Comparison of ENCODE assay signal across 26 cellular contexts in the genomic region with DNA sequence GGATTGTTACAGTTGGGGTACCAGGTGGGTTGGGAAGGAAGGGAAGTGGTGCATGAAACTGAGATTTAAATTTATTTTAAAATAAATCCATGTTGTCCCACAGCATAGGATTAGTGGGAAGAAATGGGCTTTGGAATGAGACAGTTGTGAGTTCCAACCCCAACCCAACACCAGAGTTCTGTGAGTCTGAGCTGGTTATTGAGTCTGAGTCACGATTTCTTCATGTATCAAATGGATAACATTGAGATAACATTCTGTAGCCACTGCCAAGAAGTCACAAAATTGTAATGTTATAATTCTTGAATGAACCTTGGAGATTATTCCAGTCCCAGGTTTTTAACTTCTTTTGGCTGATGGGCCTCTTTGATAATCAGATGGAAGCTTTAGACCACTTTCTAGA. TPM values are rescaled to one million over a fixed set of nuclear protein-coding genes. Genes with fewer than 3 reads are reported as not detected.
DNase-seq lines count a peak whose midpoint lies in the region; ATAC-seq, FAIRE-seq and TF ChIP-seq lines count a peak whose summit lies in the region.
"Had no signal": no experiment of that assay in that cellular context is flagged by ENCODE, and none has a peak within 500 bp of the region (broad histone marks: within the 10 kb centered on the region; RNA-seq: fewer than 3 reads in every experiment).

No MANE protein-coding gene starts in this region.

- H4K91ac ChIP-seq in H9 (ENCODE audit: insufficient read length, low read depth, low read length): no peak overlapping the region

- no peaks in the 10 kb centered on the region for H3K27me3 Mint-ChIP-seq in astrocyte (ENCODE audit: low read depth, unreplicated experiment)
- H3K27me3 Mint-ChIP-seq in MCF 10A (ENCODE audit: insufficient read depth, unreplicated experiment): no peaks in the 10 kb centered on the region
- H3K27me3 Mint-ChIP-seq in H9 (ENCODE audit: low read depth): no peaks in the 10 kb centered on the region
- H3K27me3 Mint-ChIP-seq: CD4-positive, alpha-beta T cell had no signal

- BruUV-seq in MCF 10A (replicated peaks; lab: Mats Ljungman, UMichigan): no TSS peak

- no peak overlapping the region for H3K56ac ChIP-seq in H9 (ENCODE audit: insufficient read length, low read depth, low read length)

- TF ChIP-seq CTCF in astrocyte (IDR thresholded peaks at IDR 0.05; ENCODE audit: insufficient read depth, low read depth, low read length): no peak
- no peak for TF ChIP-seq CTCF in fibroblast of lung (conservative IDR thresholded peaks at IDR 0.05 in 1 of 2, IDR thresholded peaks at IDR 0.05 in 1 of 2; ENCODE audit: low read depth in 1 of 2, low read length in 2 of 2)
- no peak for TF ChIP-seq CTCF in pancreas (IDR thresholded peaks at IDR 0.05)
- TF ChIP-seq CTCF in MCF 10A (IDR thresholded peaks at IDR 0.05; ENCODE audit: unreplicated experiment): no peak
- TF ChIP-seq CTCF in H9 (conservative IDR thresholded peaks at IDR 0.05): no peak

- CTCF ChIA-PET in MCF 10A (lab: Yijun Ruan, JAX): interaction anchor here (0.7 to 1.5 kb wide), 2 partner anchors 15 to 19 kb away, joined by 4 to 5 read pairs; no protein-coding TSS in a partner anchor

- H3K27ac ChIP-seq in astrocyte (ENCODE audit: low read depth, low read length): no peak overlapping the region
- H3K27ac ChIP-seq in fibroblast of lung (ENCODE audit: insufficient read depth, low read length): no peak overlapping the region
- H3K27ac ChIP-seq in pancreas: no peak overlapping the region
- no peak overlapping the region for H3K27ac ChIP-seq in H9 (ENCODE audit: insufficient read length, low read depth, low read length)
- H3K27ac ChIP-seq: BLaER1 treated with 17β-estradiol and CSF1 and Interleukin-3, amounts not matched to agents 10 nM and 100 nM had no signal

- H3K27me3 ChIP-seq in astrocyte (ENCODE audit: insufficient read depth, low read length) (no peaks in the 10 kb centered on the region), fibroblast of lung (ENCODE audit: control insufficient read depth, insufficient read depth, low read length) (no peaks in the 10 kb centered on the region), pancreas (no peaks in the 10 kb centered on the region), H9 (ENCODE audit: insufficient read depth, low read length) (no peaks in the 10 kb centered on the region)
- H3K27me3 ChIP-seq: BLaER1 treated with 17β-estradiol and CSF1 and Interleukin-3, amounts not matched to agents 10 nM and 100 nM had no signal

- H2BK20ac ChIP-seq in H9 (ENCODE audit: low read depth, low read length, poor library complexity, severe bottlenecking): no peak overlapping the region

- no peaks in the 10 kb centered on the region for H3K23me2 ChIP-seq in H9 (ENCODE audit: insufficient read length, low read depth, low read length, poor library complexity, severe bottlenecking)

- H3K9ac ChIP-seq in astrocyte (ENCODE audit: low read length): no peak overlapping the region
- no peak overlapping the region for H3K9ac ChIP-seq in fibroblast of lung (ENCODE audit: insufficient read depth, low read length)
- no peak overlapping the region for H3K9ac ChIP-seq in H9 (ENCODE audit: extremely low read depth, insufficient read length, low read length)
- H3K9ac ChIP-seq: BLaER1 treated with 17β-estradiol and CSF1 and Interleukin-3, amounts not matched to agents 10 nM and 100 nM; SK-N-SH had no signal

- H2AFZ ChIP-seq in astrocyte (ENCODE audit: low read depth, low read length) (no peak overlapping the region), fibroblast of lung (ENCODE audit: low read length) (no peak overlapping the region), H9 (ENCODE audit: low read length) (no peak overlapping the region)

- H3K4me2 ChIP-seq in astrocyte (ENCODE audit: low read length): no peak overlapping the region
- H3K4me2 ChIP-seq in fibroblast of lung (ENCODE audit: extremely low read depth, insufficient read depth, low read length): no peak overlapping the region
- H3K4me2 ChIP-seq in H9 (ENCODE audit: insufficient read depth, insufficient read length, low read length): no peak overlapping the region
- H3K4me2 ChIP-seq: BLaER1 treated with 17β-estradiol and CSF1 and Interleukin-3, amounts not matched to agents 10 nM and 100 nM; SK-N-SH had no signal

- no peak overlapping the region for H3K23ac ChIP-seq in H9 (ENCODE audit: insufficient read length, low read depth, low read length)

- H3K36me3 ChIP-seq in astrocyte (ENCODE audit: insufficient read depth, low read length) (peaks cover 15% of the 10 kb centered on the region), fibroblast of lung (ENCODE audit: control insufficient read depth, insufficient read depth, low read length) (peaks cover 4% of the 10 kb centered on the region), pancreas (no peaks in the 10 kb centered on the region)

- ATAC-seq in pancreas: peak in 3 of 4 donors; percentile 41 to 68 (median 62)
- ATAC-seq: HepG2, K562 had no signal

- H2BK12ac ChIP-seq in H9 (ENCODE audit: insufficient read length, low read depth, low read length): no peak overlapping the region

- intact Hi-C loops in pancreas (cut with DNase I): no loop called here
- intact Hi-C loops in MCF 10A (cut with micrococcal nuclease): no loop called here

- WGBS in pancreas, 2 donors: 28 to 30% methylated on average over 1 of the region's 1 CpG
- WGBS in H9 (ENCODE audit: extremely low coverage, insufficient read length, low lambda C conversion rate): no CpG with 5 or more reads among the region's 1 CpG

- H3K4me3 Mint-ChIP-seq in astrocyte (ENCODE audit: unreplicated experiment) (no peak overlapping the region), MCF 10A (ENCODE audit: unreplicated experiment) (no peak overlapping the region), H9 (no peak overlapping the region)
- H3K4me3 Mint-ChIP-seq: CD4-positive, alpha-beta T cell had no signal

- H3K4me3 ChIP-seq in astrocyte (ENCODE audit: insufficient read depth, low read depth, low read length) (no peak overlapping the region), fibroblast of lung (replicated peaks in 1 of 4; ENCODE audit: control extremely low read depth in 1 of 4, insufficient read depth in 1 of 4, low read depth in 3 of 4, low read length in 4 of 4) (no peak overlapping the region), pancreas (no peak overlapping the region)
- H3K4me3 ChIP-seq: BLaER1 treated with 17β-estradiol and CSF1 and Interleukin-3, amounts not matched to agents 10 nM and 100 nM; K562 had no signal

- peaks cover 22% of the 10 kb centered on the region for H3K36me3 Mint-ChIP-seq in astrocyte (ENCODE audit: low read depth, unreplicated experiment)
- H3K36me3 Mint-ChIP-seq in MCF 10A (ENCODE audit: insufficient read depth, unreplicated experiment): peaks cover 36% of the 10 kb centered on the region
- H3K36me3 Mint-ChIP-seq in H9 (ENCODE audit: insufficient read depth in 1 of 3, low read depth in 3 of 3): peaks cover 4 to 27% (median 15%) of the 10 kb centered on the region in 3 experiments; a peak in 6 of 7 replicates

- H4K20me1 ChIP-seq in astrocyte (ENCODE audit: insufficient read depth, low read length) (no peaks in the 10 kb centered on the region), fibroblast of lung (ENCODE audit: control insufficient read depth, extremely low read depth, insufficient read depth, low read length) (no peaks in the 10 kb centered on the region), H9 (ENCODE audit: control insufficient read depth, insufficient read depth, insufficient read length) (no peaks in the 10 kb centered on the region)
- H4K20me1 ChIP-seq: BLaER1 treated with 17β-estradiol and CSF1 and Interleukin-3, amounts not matched to agents 10 nM and 100 nM had no signal

- no peak overlapping the region for H3K27ac Mint-ChIP-seq in astrocyte (ENCODE audit: unreplicated experiment)
- no peak overlapping the region for H3K27ac Mint-ChIP-seq in MCF 10A (ENCODE audit: low read depth, unreplicated experiment)
- H3K27ac Mint-ChIP-seq in H9: no peak overlapping the region
- H3K27ac Mint-ChIP-seq: CD4-positive, alpha-beta T cell had no signal

- H2BK15ac ChIP-seq in H9 (ENCODE audit: low read depth, low read length): no peak overlapping the region

- H3K79me1 ChIP-seq in H9 (ENCODE audit: insufficient read depth, low read depth, low read length, poor library complexity, severe bottlenecking): no peaks in the 10 kb centered on the region

- H4K8ac ChIP-seq in H9 (replicated peaks; ENCODE audit: insufficient read length, low read depth, low read length): no peak overlapping the region

- H3K79me2 ChIP-seq in astrocyte (ENCODE audit: insufficient read depth, low read length) (no peaks in the 10 kb centered on the region), fibroblast of lung (ENCODE audit: control insufficient read depth, insufficient read depth, low read length) (no peaks in the 10 kb centered on the region), H9 (ENCODE audit: insufficient read depth, low read length) (no peaks in the 10 kb centered on the region)

- no peak overlapping the region for H3K4ac ChIP-seq in H9 (ENCODE audit: low read depth, low read length)

- no peaks in the 10 kb centered on the region for H3K9me3 Mint-ChIP-seq in astrocyte (ENCODE audit: unreplicated experiment)
- H3K9me3 Mint-ChIP-seq in MCF 10A (ENCODE audit: unreplicated experiment): no peaks in the 10 kb centered on the region
- no peaks in the 10 kb centered on the region for H3K9me3 Mint-ChIP-seq in H9
- H3K9me3 Mint-ChIP-seq: CD4-positive, alpha-beta T cell had no signal

- no peak overlapping the region for H2BK120ac ChIP-seq in H9 (ENCODE audit: low read depth, low read length, poor library complexity, severe bottlenecking)

- H3K4me1 ChIP-seq in astrocyte (ENCODE audit: insufficient read depth, low read length): no peaks in the 10 kb centered on the region
- H3K4me1 ChIP-seq in fibroblast of lung (ENCODE audit: control insufficient read depth, extremely low read depth, insufficient read depth, low read length): no peaks in the 10 kb centered on the region
- H3K4me1 ChIP-seq in pancreas: peaks cover 17 to 19% (median 17%) of the 10 kb centered on the region in 3 donors
- H3K4me1 ChIP-seq in H9 (ENCODE audit: insufficient read depth, low read length): peaks cover 3% of the 10 kb centered on the region; the same call in 1 of the 2 replicates

- no peak overlapping the region for H3K18ac ChIP-seq in H9 (ENCODE audit: insufficient read length, low read depth, low read length)

- no peak overlapping the region for H2BK5ac ChIP-seq in H9 (ENCODE audit: insufficient read length, low read length)

- DNase-seq in NCI-H226 (peak; percentile 65), astrocyte (ENCODE audit: low read depth) (peak; percentile 57), fibroblast of lung (ENCODE audit: low read depth in 2 of 2) (peak; percentile 47 to 65), pancreas (no peak), frontal cortex (ENCODE audit: low spot score in 2 of 2) (no peak), MCF 10A (ENCODE audit: unreplicated experiment) (no peak), H9 (no peak)
- DNase-seq: AML-193; CD4-positive, alpha-beta T cell; Kasumi-1; NCI-H1105 treated with DMSO at 0.1 percent for 48 hours; NCI-H146; NCI-H1930; NCI-H2107; NCI-H446; NCI-H524 treated with DMSO at 0.1 percent for 48 hours; NCI-H774; SK-N-SH had no signal

- H3K9me3 ChIP-seq in astrocyte (ENCODE audit: insufficient read depth, low read depth, low read length) (no peaks in the 10 kb centered on the region), fibroblast of lung (ENCODE audit: control insufficient read depth, insufficient read depth, low read depth, low read length) (no peaks in the 10 kb centered on the region), pancreas (no peaks in the 10 kb centered on the region), H9 (ENCODE audit: control insufficient read depth, low read depth, low read length) (no peaks in the 10 kb centered on the region)
- H3K9me3 ChIP-seq: SK-N-SH had no signal

- FAIRE-seq in astrocyte (lab: Jason Lieb, UNC) (no peak), pancreas (lab: Jason Lieb, UNC) (no peak), frontal cortex (lab: Jason Lieb, UNC) (no peak)
- FAIRE-seq: A204.1, D721Med, H1, HepG2, K562 had no signal

- no peak overlapping the region for H2AK5ac ChIP-seq in H9 (ENCODE audit: insufficient read length, low read length)

- H4K5ac ChIP-seq in H9 (ENCODE audit: insufficient read length, low read depth, low read length): no peak overlapping the region

- no peak overlapping the region for H3K14ac ChIP-seq in H9 (ENCODE audit: insufficient read depth, low read length)

- H3K4me1 Mint-ChIP-seq in astrocyte (ENCODE audit: low read depth, unreplicated experiment): no peaks in the 10 kb centered on the region
- H3K4me1 Mint-ChIP-seq in MCF 10A (ENCODE audit: insufficient read depth, unreplicated experiment): peaks cover 11% of the 10 kb centered on the region
- H3K4me1 Mint-ChIP-seq in H9: peaks cover 17% of the 10 kb centered on the region in 2 experiments

- H3T11ph ChIP-seq in H9 (ENCODE audit: low read length): no peak overlapping the region

- POLR2A ChIA-PET in MCF 10A (lab: Yijun Ruan, JAX): interaction anchor here (0.6 to 1.9 kb wide), 2 partner anchors 32 to 258 kb away, joined by 3 to 4 read pairs; no protein-coding TSS in a partner anchor

RNA-seq across cellular contexts. Expression of a gene that starts 13.7 kb away (rescaled TPM):
- total RNA-seq in astrocyte (17.7 and 19.9 TPM in 2 replicates), fibroblast of lung (16.9 and 27.2 TPM in 2 replicates), pancreas (10 to 100 TPM; 15.3 to 25.6 (median 20.9) TPM), frontal cortex (30.2 TPM), MCF 10A (2022) (18.7 and 21.0 TPM in 2 replicates), H9 (2021) (19.3 and 22.0 TPM in 2 replicates)
- polyA plus RNA-seq in fibroblast of lung (13.2 and 17.9 TPM in 2 replicates), pancreas (10 to 100 TPM; 19.8 to 37.1 TPM)
- 12.6 and 16.2 TPM in 2 replicates for polyA plus RNA-seq in fibroblast of lung (2012)
- 82.2 and 84.8 TPM in 2 replicates for polyA minus RNA-seq in fibroblast of lung (ENCODE audit: low replicate concordance)

RNA-seq across cellular contexts. Expression of a gene that starts 14.0 kb away (rescaled TPM):
- 22.3 and 22.8 TPM in 2 replicates for total RNA-seq in astrocyte
- total RNA-seq in fibroblast of lung: 35.2 and 35.5 TPM in 2 replicates
- 24.6 and 27.4 TPM in 2 replicates for polyA plus RNA-seq in fibroblast of lung
- polyA plus RNA-seq in fibroblast of lung (2012): 16.2 and 16.7 TPM in 2 replicates
- polyA minus RNA-seq in fibroblast of lung (ENCODE audit: low replicate concordance): 1.2 and 4.8 TPM in 2 replicates
- total RNA-seq in pancreas: 10 to 100 TPM; 11.8 to 19.7 (median 15.0) TPM
- polyA plus RNA-seq in pancreas: 10 to 100 TPM in 1 of 2 donors, 1 to 10 TPM in 1; 8.4 to 16.0 TPM
- total RNA-seq in frontal cortex: 24.5 TPM
- 30.6 and 35.8 TPM in 2 replicates for total RNA-seq in MCF 10A (2022)
- total RNA-seq in H9 (2021): 40.1 and 41.0 TPM in 2 replicates

RNA-seq across cellular contexts. Expression of a gene that starts 25.3 kb away (rescaled TPM):
- total RNA-seq in astrocyte: 0.14 and 0.26 TPM in 2 replicates
- total RNA-seq in fibroblast of lung: under 0.01 and 0.17 TPM in 2 replicates
- 0.07 TPM in 1 of 2 replicates, not detected in the other for polyA plus RNA-seq in fibroblast of lung
- polyA plus RNA-seq in fibroblast of lung (2012): 0.03 and 0.14 TPM in 2 replicates
- polyA minus RNA-seq in fibroblast of lung (ENCODE audit: low replicate concordance): not detected in 2 replicates
- total RNA-seq in pancreas: under 1 TPM; 0.43 to 0.95 (median 0.79) TPM
- 1 to 10 TPM; 1.7 to 2.0 TPM for polyA plus RNA-seq in pancreas
- 0.41 TPM for total RNA-seq in frontal cortex
- 0.22 TPM in 1 of 2 replicates, not detected in the other for total RNA-seq in MCF 10A (2022)
- total RNA-seq in H9 (2021): 0.11 and 0.28 TPM in 2 replicates
- total RNA-seq: HT1080, M059J had no signal

Comparison
In these comparisons a context has a peak if more than half of its experiments do, and no peak if none do; other contexts are left out.
1. DNase-seq: peak in NCI-H226 (single experiment), astrocyte (single experiment) and fibroblast of lung (2 of 2); none in pancreas (0 of 6), frontal cortex (0 of 2), MCF 10A (single experiment) and H9 (single experiment).